19 cellular contexts compared by ENCODE assay signal in the genomic region with DNA sequence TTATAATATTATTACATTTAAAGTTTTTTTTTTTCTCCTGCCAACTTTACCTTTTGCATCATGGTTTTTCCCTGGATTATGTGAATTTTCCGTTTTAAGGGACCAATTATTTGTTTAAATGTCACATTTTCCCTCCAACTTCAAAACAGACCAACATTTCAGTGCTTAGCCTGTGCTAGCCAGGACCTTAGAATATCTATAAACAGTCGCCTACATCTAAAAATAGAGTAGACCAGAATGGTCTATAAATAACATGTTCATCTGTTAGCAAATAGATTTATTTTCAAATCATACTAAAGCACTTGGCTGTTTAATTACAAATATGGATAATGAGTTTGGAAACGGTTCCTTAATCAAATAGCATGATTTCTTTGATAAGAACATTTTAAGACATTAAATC.
DNase-seq lines count a peak whose midpoint lies in the region; ATAC-seq and TF ChIP-seq lines count a peak whose summit lies in the region.
"Had no signal": no experiment of that assay in that cellular context is flagged by ENCODE, and none has a peak within 500 bp of the region (broad histone marks: within the 10 kb centered on the region; RNA-seq: fewer than 3 reads in every experiment).

No MANE protein-coding gene starts in this region.

- DNase-seq in Right ventricle myocardium inferior (ENCODE audit: missing footprints) (no peak), cardiac septum (ENCODE audit: low spot score) (no peak), left ventricle myocardium inferior (no peak), osteocyte (ENCODE audit: extremely low spot score, unreplicated experiment) (no peak), COLO668 (lab: John Stamatoyannopoulos, UW; ENCODE audit: unreplicated experiment) (no peak)
- DNase-seq: 8988T; Calu3; CD4-positive, alpha-beta memory T cell; DMS79 treated with DMSO at 0.1 percent for 48 hours; GF-D8; HCEC 1CT had no signal

- intact Hi-C loops in Right ventricle myocardium inferior (cut with DNase I), result no loop called here
- intact Hi-C loops in cardiac septum (cut with DNase I), result no loop called here
- intact Hi-C loops in left ventricle myocardium inferior (cut with micrococcal nuclease), result no loop called here

- H3K4me3 ChIP-seq in left ventricle myocardium inferior, result peak overlapping the region; percentile 14
- no peak overlapping the region for H3K4me3 ChIP-seq in skeletal muscle tissue (ENCODE audit: low read length in 3 of 3)
- H3K4me3 ChIP-seq: BLaER1, GM12878, GM23338 had no signal

- ATAC-seq in Right ventricle myocardium inferior (peak; percentile 68), GM18867 (IDR thresholded peaks at IDR 0.05; ENCODE audit: unreplicated experiment) (no peak), GM21390 (IDR thresholded peaks at IDR 0.05; ENCODE audit: unreplicated experiment) (no peak)
- ATAC-seq: GM12878, GM23338 had no signal

- no peaks in the 10 kb centered on the region for H3K27me3 Mint-ChIP-seq in osteocyte (ENCODE audit: unreplicated experiment)

- H3K36me3 ChIP-seq in left ventricle myocardium inferior (no peaks in the 10 kb centered on the region), skeletal muscle tissue (ENCODE audit: control insufficient read depth in 3 of 3, insufficient read depth in 3 of 3, low read length in 3 of 3) (no peaks in the 10 kb centered on the region)
- H3K36me3 ChIP-seq: BLaER1 had no signal

- H3K4me1 ChIP-seq in left ventricle myocardium inferior (peaks cover 35% of the 10 kb centered on the region), skeletal muscle tissue (ENCODE audit: control insufficient read depth in 3 of 3, insufficient read depth in 3 of 3, low read length in 3 of 3) (peaks cover 3 to 10% (median 6%) of the 10 kb centered on the region in 3 donors)

- TF ChIP-seq CTCF in left ventricle myocardium inferior (IDR thresholded peaks at IDR 0.05; ENCODE audit: borderline replicate concordance) (no peak), osteocyte (IDR thresholded peaks at IDR 0.05) (no peak)

- peak overlapping the region; percentile 59 for H3K27ac ChIP-seq in left ventricle myocardium inferior (replicated peaks)
- peak overlapping the region; percentile 64 for H3K27ac ChIP-seq in skeletal muscle tissue (ENCODE audit: low read depth, low read length)
- H3K27ac ChIP-seq: BLaER1, HL-60 had no signal

- no peak overlapping the region for H3K9ac ChIP-seq in skeletal muscle tissue (ENCODE audit: low read depth in 1 of 3, low read length in 3 of 3)
- H3K9ac ChIP-seq: BLaER1 had no signal

- no peak overlapping the region for H3K4me3 Mint-ChIP-seq in osteocyte (ENCODE audit: unreplicated experiment)
- H3K4me3 Mint-ChIP-seq: CD14-positive monocyte; CD4-positive, alpha-beta memory T cell; GM23338 had no signal

- H3K27me3 ChIP-seq in left ventricle myocardium inferior (ENCODE audit: low read depth) (no peaks in the 10 kb centered on the region), skeletal muscle tissue (ENCODE audit: control insufficient read depth in 3 of 3, insufficient read depth in 3 of 3, low read length in 3 of 3) (no peaks in the 10 kb centered on the region)
- H3K27me3 ChIP-seq: BLaER1 had no signal

- H3K9me3 Mint-ChIP-seq in osteocyte (ENCODE audit: unreplicated experiment), result no peaks in the 10 kb centered on the region
- H3K9me3 Mint-ChIP-seq: GM23338 had no signal

- H3K27ac Mint-ChIP-seq in osteocyte (ENCODE audit: unreplicated experiment), result peak overlapping the region; percentile 38
- H3K27ac Mint-ChIP-seq: CD14-positive monocyte; CD4-positive, alpha-beta memory T cell; GM23338 had no signal

- peaks cover 7% of the 10 kb centered on the region for H3K4me1 Mint-ChIP-seq in osteocyte (ENCODE audit: unreplicated experiment)
- H3K4me1 Mint-ChIP-seq: CD4-positive, alpha-beta memory T cell; GM23338 had no signal

- H3K9me3 ChIP-seq in left ventricle myocardium inferior (replicated peaks) (no peaks in the 10 kb centered on the region), skeletal muscle tissue (ENCODE audit: control insufficient read depth in 3 of 3, low read length in 3 of 3) (no peaks in the 10 kb centered on the region)
- H3K9me3 ChIP-seq: BLaER1 had no signal

- H3K36me3 Mint-ChIP-seq in osteocyte (ENCODE audit: unreplicated experiment), result peaks cover 74% of the 10 kb centered on the region
- H3K36me3 Mint-ChIP-seq: CD4-positive, alpha-beta memory T cell had no signal
